19 cellular contexts compared by ENCODE assay signal in genomic region chr9:134687556-134687955, GRCh38. TPM values are rescaled to one million over a fixed set of nuclear protein-coding genes. Genes with fewer than 3 reads are reported as not detected.
DNase-seq lines count a peak whose midpoint lies in the region; ATAC-seq, FAIRE-seq and TF ChIP-seq lines count a peak whose summit lies in the region.
"Had no signal": no experiment of that assay in that cellular context is flagged by ENCODE, and none has a peak within 500 bp of the region (broad histone marks: within the 10 kb centered on the region; RNA-seq: fewer than 3 reads in every experiment).

No MANE protein-coding gene starts in this region.

- CTCF ChIA-PET in activated CD8-positive, alpha-beta memory T cell treated with anti-CD3 and anti-CD28 coated beads, Interleukin-2, amount 10 ng/mL, durations not matched to agents 7 days and 5 days (lab: Charles Lee) = interaction anchor here (0.9 kb wide), 1 partner anchor 9 kb away, joined by 3 read pairs; no protein-coding TSS in a partner anchor

- H3K79me1 ChIP-seq in mesenchymal stem cell (replicated peaks; ENCODE audit: low read length, poor library complexity, severe bottlenecking) = peaks cover 67% of the 10 kb centered on the region

- peak; percentile 27 for DNase-seq in Right ventricle myocardium superior
- no peak for DNase-seq in left cardiac atrium
- no peak for DNase-seq in astrocyte (ENCODE audit: low read depth)
- no peak for DNase-seq in mesenchymal stem cell
- DNase-seq in sigmoid colon = peak; percentile 51
- DNase-seq in activated CD8-positive, alpha-beta memory T cell treated with anti-CD3 and anti-CD28 coated beads, Interleukin-2, amount 10 ng/mL, durations not matched to agents 7 days and 5 days = no peak
- DNase-seq in amniotic stem cell (lab: John Stamatoyannopoulos, UW) = no peak
- DNase-seq: 8988T; AML-193; Caco-2; CD8-positive, alpha-beta memory T cell; DMS53; GF-D8; GOT3; H9 had no signal

- H3K4me1 Mint-ChIP-seq in astrocyte (ENCODE audit: low read depth, unreplicated experiment) = peaks cover 24% of the 10 kb centered on the region
- H3K4me1 Mint-ChIP-seq in activated CD8-positive, alpha-beta memory T cell treated with anti-CD3 and anti-CD28 coated beads, Interleukin-2, amount 10 ng/mL, durations not matched to agents 7 days and 5 days = no peaks in the 10 kb centered on the region
- H3K4me1 Mint-ChIP-seq: CD8-positive, alpha-beta memory T cell; H9 had no signal

- H2BK5ac ChIP-seq in mesenchymal stem cell (ENCODE audit: low read depth, low read length, poor library complexity, severe bottlenecking) = no peak overlapping the region

- no peak overlapping the region for H3K4me3 Mint-ChIP-seq in astrocyte (ENCODE audit: unreplicated experiment)
- no peak overlapping the region for H3K4me3 Mint-ChIP-seq in activated CD8-positive, alpha-beta memory T cell treated with anti-CD3 and anti-CD28 coated beads, Interleukin-2, amount 10 ng/mL, durations not matched to agents 7 days and 5 days
- H3K4me3 Mint-ChIP-seq: CD8-positive, alpha-beta memory T cell; H9 had no signal

- peaks cover 34% of the 10 kb centered on the region for H3K36me3 ChIP-seq in astrocyte (ENCODE audit: insufficient read depth, low read length)
- peaks cover 38 to 72% of the 10 kb centered on the region in 2 experiments for H3K36me3 ChIP-seq in mesenchymal stem cell (ENCODE audit: control insufficient read depth in 1 of 2, insufficient read depth in 2 of 2, low read depth in 1 of 2, low read length in 2 of 2)
- H3K36me3 ChIP-seq in sigmoid colon = peaks cover 0 to 17% (median 12%) of the 10 kb centered on the region in 4 donors

- H3K9ac ChIP-seq in astrocyte (ENCODE audit: low read length) = no peak overlapping the region
- H3K9ac ChIP-seq in mesenchymal stem cell (ENCODE audit: low read length) = no peak overlapping the region
- H3K9ac ChIP-seq: BLaER1 had no signal

- no peak overlapping the region for H2BK120ac ChIP-seq in mesenchymal stem cell (ENCODE audit: low read depth, low read length)

- H3K4me2 ChIP-seq in astrocyte (ENCODE audit: low read length) (no peak overlapping the region), mesenchymal stem cell (ENCODE audit: low read length, poor library complexity, severe bottlenecking) (no peak overlapping the region)
- H3K4me2 ChIP-seq: BLaER1 had no signal

- H3K27ac ChIP-seq in astrocyte (ENCODE audit: low read depth, low read length) = no peak overlapping the region
- no peak overlapping the region for H3K27ac ChIP-seq in mesenchymal stem cell (ENCODE audit: low read length, poor library complexity, severe bottlenecking)
- no peak overlapping the region for H3K27ac ChIP-seq in sigmoid colon
- H3K27ac ChIP-seq: BLaER1 had no signal

- no peak overlapping the region for H4K8ac ChIP-seq in mesenchymal stem cell (ENCODE audit: low read length)

- H2BK15ac ChIP-seq in mesenchymal stem cell (ENCODE audit: low read depth, poor library complexity, severe bottlenecking) = peak overlapping the region; percentile 0

- no peak overlapping the region for H3K4me3 ChIP-seq in astrocyte (ENCODE audit: insufficient read depth, low read depth, low read length)
- H3K4me3 ChIP-seq in mesenchymal stem cell (ENCODE audit: insufficient read depth in 1 of 2, low read depth in 1 of 2, low read length in 2 of 2) = no peak overlapping the region
- H3K4me3 ChIP-seq in sigmoid colon = no peak overlapping the region
- H3K4me3 ChIP-seq: BLaER1 had no signal

- peaks cover 3% of the 10 kb centered on the region for H3K9me3 Mint-ChIP-seq in astrocyte (ENCODE audit: unreplicated experiment)
- no peaks in the 10 kb centered on the region for H3K9me3 Mint-ChIP-seq in activated CD8-positive, alpha-beta memory T cell treated with anti-CD3 and anti-CD28 coated beads, Interleukin-2, amount 10 ng/mL, durations not matched to agents 7 days and 5 days (ENCODE audit: low read depth)
- H3K9me3 Mint-ChIP-seq: CD8-positive, alpha-beta memory T cell; H9 had no signal

- H3K27ac Mint-ChIP-seq in astrocyte (ENCODE audit: unreplicated experiment) = peak overlapping the region; percentile 2
- no peak overlapping the region for H3K27ac Mint-ChIP-seq in activated CD8-positive, alpha-beta memory T cell treated with anti-CD3 and anti-CD28 coated beads, Interleukin-2, amount 10 ng/mL, durations not matched to agents 7 days and 5 days
- H3K27ac Mint-ChIP-seq: CD8-positive, alpha-beta memory T cell; H9 had no signal

- ATAC-seq in Right ventricle myocardium superior (ENCODE audit: poor library complexity) (no peak), left cardiac atrium (no peak), HG03135 (IDR thresholded peaks at IDR 0.05; ENCODE audit: unreplicated experiment) (no peak)
- ATAC-seq in activated CD8-positive, alpha-beta memory T cell treated with anti-CD3 and anti-CD28 coated beads, Interleukin-2, amount 10 ng/mL, durations not matched to agents 7 days and 5 days = no peak

- H2AK5ac ChIP-seq in mesenchymal stem cell (ENCODE audit: low read length, severe bottlenecking) = no peak overlapping the region

- H3K23ac ChIP-seq in mesenchymal stem cell (ENCODE audit: low read length in 2 of 2) = no peak overlapping the region

- 96% methylated on average over 10 of the region's 10 CpGs for WGBS in mesenchymal stem cell
- 77 to 83% methylated on average over 10 of the region's 10 CpGs for WGBS in sigmoid colon, 2 donors

- H4K91ac ChIP-seq in mesenchymal stem cell (ENCODE audit: low read length) = no peak overlapping the region

- H3K9me3 ChIP-seq in astrocyte (ENCODE audit: insufficient read depth, low read depth, low read length) (peaks cover 6% of the 10 kb centered on the region), mesenchymal stem cell (ENCODE audit: control insufficient read depth, low read length) (no peaks in the 10 kb centered on the region), sigmoid colon (no peaks in the 10 kb centered on the region)
- H3K9me3 ChIP-seq: Caco-2 had no signal

- peaks cover 100% of the 10 kb centered on the region for H4K20me1 ChIP-seq in astrocyte (ENCODE audit: insufficient read depth, low read length)

- TF ChIP-seq CTCF in astrocyte (IDR thresholded peaks at IDR 0.05; ENCODE audit: insufficient read depth, low read depth, low read length) = no peak
- no peak for TF ChIP-seq CTCF in sigmoid colon (IDR thresholded peaks at IDR 0.05)

- H3K18ac ChIP-seq in mesenchymal stem cell (ENCODE audit: low read depth in 1 of 2, low read length in 2 of 2) = no peak overlapping the region

- no peak overlapping the region for H2BK12ac ChIP-seq in mesenchymal stem cell (ENCODE audit: low read length in 2 of 2)

- H3K36me3 Mint-ChIP-seq in astrocyte (ENCODE audit: low read depth, unreplicated experiment) = peaks cover 30% of the 10 kb centered on the region
- H3K36me3 Mint-ChIP-seq in activated CD8-positive, alpha-beta memory T cell treated with anti-CD3 and anti-CD28 coated beads, Interleukin-2, amount 10 ng/mL, durations not matched to agents 7 days and 5 days = no peaks in the 10 kb centered on the region
- H3K36me3 Mint-ChIP-seq: CD8-positive, alpha-beta memory T cell had no signal

- intact Hi-C loops in Right ventricle myocardium superior (cut with DNase I) (loop anchor here (5.0 kb wide), 1 partner anchor 235 kb away; no protein-coding TSS in a partner anchor), left cardiac atrium (cut with DNase I) (no loop called here), sigmoid colon (cut with DNase I) (loop anchor here (5.0 kb wide), 1 partner anchor 235 kb away; no protein-coding TSS in a partner anchor)

- no peak overlapping the region for H3K4ac ChIP-seq in mesenchymal stem cell (ENCODE audit: low read depth in 1 of 2, low read length in 2 of 2)

- FAIRE-seq in astrocyte (lab: Jason Lieb, UNC) = no peak
- FAIRE-seq: GM19239, HTR-8/SVneo had no signal

- peaks cover 100% of the 10 kb centered on the region for H3K79me2 ChIP-seq in astrocyte (ENCODE audit: insufficient read depth, low read length)

- H2AFZ ChIP-seq in astrocyte (ENCODE audit: low read depth, low read length) (no peak overlapping the region), mesenchymal stem cell (ENCODE audit: low read depth, low read length) (no peak overlapping the region)

- no peaks in the 10 kb centered on the region for H3K27me3 Mint-ChIP-seq in astrocyte (ENCODE audit: low read depth, unreplicated experiment)
- peaks cover 2% of the 10 kb centered on the region for H3K27me3 Mint-ChIP-seq in activated CD8-positive, alpha-beta memory T cell treated with anti-CD3 and anti-CD28 coated beads, Interleukin-2, amount 10 ng/mL, durations not matched to agents 7 days and 5 days

- no peak overlapping the region for H3K14ac ChIP-seq in mesenchymal stem cell (ENCODE audit: low read length in 2 of 2)

- no peak for TF ChIP-seq POLR2A in sigmoid colon (IDR thresholded peaks at IDR 0.05)

- H3K4me1 ChIP-seq in astrocyte (ENCODE audit: insufficient read depth, low read length) (peaks cover 24% of the 10 kb centered on the region), mesenchymal stem cell (ENCODE audit: control insufficient read depth, insufficient read depth, low read depth, low read length) (peaks cover 20% of the 10 kb centered on the region), sigmoid colon (peaks cover 0 to 61% (median 49%) of the 10 kb centered on the region in 4 donors)
- H3K4me1 ChIP-seq: Caco-2 had no signal

- H3K27me3 ChIP-seq in astrocyte (ENCODE audit: insufficient read depth, low read length) (no peaks in the 10 kb centered on the region), mesenchymal stem cell (ENCODE audit: control insufficient read depth in 1 of 2, insufficient read depth in 1 of 2, low read length in 2 of 2) (no peaks in the 10 kb centered on the region), sigmoid colon (no peaks in the 10 kb centered on the region)
- H3K27me3 ChIP-seq: BLaER1 had no signal

- no peak for TF ChIP-seq EP300 in sigmoid colon (IDR thresholded peaks at IDR 0.05)

RNA-seq across cellular contexts. Expression of gene COL5A1, which starts 46.0 kb away (rescaled TPM):
- total RNA-seq in Right ventricle myocardium superior (12.7 TPM), left cardiac atrium (10 to 100 TPM; 29.8 to 35.2 TPM), astrocyte (1,055 and 1,568 TPM in 2 replicates), sigmoid colon (100 to 1,000 TPM in 1 of 4 donors, 10 to 100 TPM in 3; 24.2 to 168 (median 59.4) TPM)
- polyA plus RNA-seq in mesenchymal stem cell (2013, experiment 1 of 2) = 754 TPM
- 709 TPM for polyA plus RNA-seq in mesenchymal stem cell (2013, experiment 2 of 2)
- polyA plus RNA-seq in sigmoid colon = 10 to 100 TPM in 1 of 3 donors, 1 to 10 TPM in 2; 4.2 to 13.2 (median 4.4) TPM
- under 1 TPM; 0.09 to 0.16 TPM for total RNA-seq in activated CD8-positive, alpha-beta memory T cell treated with anti-CD3 and anti-CD28 coated beads, Interleukin-2, amount 10 ng/mL, durations not matched to agents 7 days and 5 days

Comparison
In these comparisons a context has a peak if more than half of its experiments do, and no peak if none do; other contexts are left out.
1. DNase-seq: peak in Right ventricle myocardium superior (single experiment) and sigmoid colon (single experiment); none in left cardiac atrium (single experiment), astrocyte (single experiment), mesenchymal stem cell (single experiment), activated CD8-positive, alpha-beta memory T cell treated with anti-CD3 and anti-CD28 coated beads, Interleukin-2, amount 10 ng/mL, durations not matched to agents 7 days and 5 days (single experiment) and amniotic stem cell (single experiment).
2. intact Hi-C loops: an anchor here in Right ventricle myocardium superior (5.0 kb wide) and sigmoid colon (5.0 kb wide); none called in left cardiac atrium.
3. RNA of gene COL5A1, which starts 46.0 kb away (total RNA-seq): 1,055 to 1,568 TPM in astrocyte, 24.2 to 168 TPM in sigmoid colon, 29.8 to 35.2 TPM in left cardiac atrium and 12.7 TPM in Right ventricle myocardium superior (single experiment); 0.09 to 0.16 TPM in activated CD8-positive, alpha-beta memory T cell treated with anti-CD3 and anti-CD28 coated beads, Interleukin-2, amount 10 ng/mL, durations not matched to agents 7 days and 5 days; every median in the first group is over 10 times any median in the second.